9 cellular contexts compared by ENCODE assay signal in genomic region chr11:124669193-124669592, GRCh38. TPM values are rescaled to one million over a fixed set of nuclear protein-coding genes. Genes with fewer than 3 reads are reported as not detected.
DNase-seq lines count a peak whose midpoint lies in the region; ATAC-seq and TF ChIP-seq lines count a peak whose summit lies in the region.
"Had no signal": no experiment of that assay in that cellular context is flagged by ENCODE, and none has a peak within 500 bp of the region (broad histone marks: within the 10 kb centered on the region; RNA-seq: fewer than 3 reads in every experiment).

No MANE protein-coding gene starts in this region.

- ATAC-seq in HG03039 (IDR thresholded peaks at IDR 0.05; ENCODE audit: unreplicated experiment) (peak; percentile 33), GM19035 (IDR thresholded peaks at IDR 0.05; ENCODE audit: unreplicated experiment) (no peak)

- no peak overlapping the region for H3K4me3 ChIP-seq in foreskin fibroblast (ENCODE audit: low read depth in 1 of 2, low read length in 2 of 2)

- peak; percentile 40 for TF ChIP-seq CTCF in foreskin fibroblast (IDR thresholded peaks at IDR 0.05; ENCODE audit: low read depth, low read length)

- DNase-seq in A172 (ENCODE audit: low spot score) (peak; percentile 23), GDM1 (lab: John Stamatoyannopoulos, UW) (peak; percentile 47), NCI-H774 (lab: John Stamatoyannopoulos, UW) (peak; percentile 12), foreskin fibroblast (peak; percentile 31 to 76), renal cortical epithelial cell (ENCODE audit: low read depth) (peak; percentile 50)
- peak; percentile 27 for DNase-seq in activated CD8-positive, alpha-beta memory T cell treated with anti-CD3 and anti-CD28 coated beads, Interleukin-2, amount 50 U/mL, for 4 hours

RNA-seq across cellular contexts. Expression of gene SIAE, which starts 4.3 kb away (rescaled TPM):
- 8.6 and 12.3 TPM in 2 replicates for total RNA-seq in A172 (2014; rRNA removed; shearing (Covaris generic))
- 8.7 and 36.5 TPM in 2 replicates for total RNA-seq in renal cortical epithelial cell

RNA-seq across cellular contexts. Expression of gene SPA17, which starts 4.5 kb away (rescaled TPM):
- total RNA-seq in A172 (2014; rRNA removed; shearing (Covaris generic)) = 30.9 and 37.5 TPM in 2 replicates
- 11.3 and 22.6 TPM in 2 replicates for total RNA-seq in renal cortical epithelial cell

RNA-seq across cellular contexts. Expression of gene TBRG1, which starts 46.5 kb away (rescaled TPM):
- total RNA-seq in A172 (2014; rRNA removed; shearing (Covaris generic)) = 13.9 and 14.3 TPM in 2 replicates
- total RNA-seq in renal cortical epithelial cell = 22.4 and 33.1 TPM in 2 replicates

RNA-seq across cellular contexts. Expression of gene PANX3, which starts 58.0 kb away (rescaled TPM):
- not detected in 2 replicates for total RNA-seq in A172 (2014; rRNA removed; shearing (Covaris generic))
- total RNA-seq in renal cortical epithelial cell = not detected in 2 replicates
- total RNA-seq: subcutaneous adipose tissue had no signal
